In the genomic region with DNA sequence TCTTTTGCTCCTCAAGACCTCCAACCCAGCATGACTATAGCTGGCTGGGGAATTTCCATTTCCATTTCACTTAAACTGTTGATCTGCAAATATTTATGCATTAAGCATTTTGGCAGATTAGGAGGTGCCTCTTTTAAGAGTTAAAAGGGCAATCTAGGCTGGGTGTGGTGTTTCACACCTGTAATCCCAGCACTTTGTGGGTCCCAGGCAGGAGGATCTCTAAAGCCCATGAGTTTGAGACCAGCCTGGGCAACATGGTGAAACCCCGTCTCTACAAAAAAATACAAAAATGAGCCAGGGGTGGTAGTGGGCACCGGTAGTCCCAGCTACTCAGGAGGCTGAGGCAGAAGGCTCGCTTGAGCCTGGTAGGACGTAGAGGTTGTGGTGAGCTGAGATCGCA, we compare ENCODE assay signal across 17 cellular contexts. TPM values are rescaled to one million over a fixed set of nuclear protein-coding genes. Genes with fewer than 3 reads are reported as not detected.
A peak's percentile ranks its signal among the peaks of the same experiment; 100 is the strongest.
DNase-seq lines count a peak whose midpoint lies in the region; ATAC-seq and TF ChIP-seq lines count a peak whose summit lies in the region.
"Had no signal": no experiment of that assay in that cellular context is flagged by ENCODE, and none has a peak within 500 bp of the region (broad histone marks: within the 10 kb centered on the region; RNA-seq: fewer than 3 reads in every experiment).

No MANE protein-coding gene starts in this region.

- ATAC-seq in lower lobe of right lung, result no peak
- ATAC-seq: CD8-positive, alpha-beta T cell had no signal

- peaks cover 13% of the 10 kb centered on the region for H3K36me3 Mint-ChIP-seq in activated CD4-positive, alpha-beta T cell treated with anti-CD3 and anti-CD28 coated beads, Interleukin-2, amount 10 ng/mL, durations not matched to agents 7 days and 5 days (ENCODE audit: low read depth)
- H3K36me3 Mint-ChIP-seq in endodermal cell (ENCODE audit: low read depth) (peaks cover 23% of the 10 kb centered on the region), type B pancreatic cell (peaks cover 16% of the 10 kb centered on the region)

- no peak overlapping the region for H3K4me3 Mint-ChIP-seq in activated CD4-positive, alpha-beta T cell treated with anti-CD3 and anti-CD28 coated beads, Interleukin-2, amount 10 ng/mL, durations not matched to agents 7 days and 5 days
- H3K4me3 Mint-ChIP-seq in endodermal cell, result no peak overlapping the region
- no peak overlapping the region for H3K4me3 Mint-ChIP-seq in type B pancreatic cell
- H3K4me3 Mint-ChIP-seq: CD8-positive, alpha-beta T cell had no signal

- no peak overlapping the region for H3K9ac ChIP-seq in endodermal cell (ENCODE audit: extremely low read depth, low read length, poor library complexity, severe bottlenecking)
- H3K9ac ChIP-seq: BLaER1 treated with 17β-estradiol and CSF1 and Interleukin-3, amounts not matched to agents 10 nM and 100 nM had no signal

- 89 to 99% methylated on average over 4 to 5 of the region's 5 CpGs for WGBS in endodermal cell (ENCODE audit: insufficient coverage in 1 of 2, insufficient read length in 1 of 2), 2 experiments
- 95 to 98% methylated on average over 5 of the region's 5 CpGs for WGBS in tibial nerve, 2 donors

- CTCF ChIA-PET in activated CD4-positive, alpha-beta T cell treated with anti-CD3 and anti-CD28 coated beads, Interleukin-2, amount 10 ng/mL, durations not matched to agents 7 days and 5 days (lab: Charles Lee), result interaction anchor here (0.8 to 6.1 kb wide), 3 partner anchors 8 to 15 kb away, joined by 3 to 43 read pairs (median 8); partner anchors contain the start of gene ANKFY1

- H3K27me3 Mint-ChIP-seq in activated CD4-positive, alpha-beta T cell treated with anti-CD3 and anti-CD28 coated beads, Interleukin-2, amount 10 ng/mL, durations not matched to agents 7 days and 5 days, result no peaks in the 10 kb centered on the region
- no peaks in the 10 kb centered on the region for H3K27me3 Mint-ChIP-seq in endodermal cell (ENCODE audit: insufficient read depth)
- no peaks in the 10 kb centered on the region for H3K27me3 Mint-ChIP-seq in type B pancreatic cell

- POLR2A ChIA-PET in activated CD4-positive, alpha-beta T cell treated with anti-CD3 and anti-CD28 coated beads, Interleukin-2, amount 10 ng/mL, durations not matched to agents 7 days and 5 days (lab: Charles Lee), result no interaction called here

- no peak for DNase-seq in activated CD4-positive, alpha-beta T cell treated with anti-CD3 and anti-CD28 coated beads, Interleukin-2, amount 10 ng/mL, durations not matched to agents 7 days and 5 days
- no peak for DNase-seq in activated CD4-positive, alpha-beta T cell treated with anti-CD3 and anti-CD28 coated beads for 1 hour
- DNase-seq in endodermal cell (peak; percentile 19), lower lobe of right lung (no peak), type B pancreatic cell (ENCODE audit: extremely low spot score, unreplicated experiment) (no peak), tibial nerve (ENCODE audit: low spot score in 2 of 2) (no peak)
- DNase-seq in NK-92 treated with Interleukin-12 subunit alpha and Interleukin-12 subunit beta, amount 100 ng/mL, for 24 hours (lab: John Stamatoyannopoulos, UW), result no peak
- DNase-seq in effector CD4-positive, alpha-beta T cell, result no peak
- DNase-seq: 8988T; CD8-positive, alpha-beta T cell; KG1; NCI-H1105 treated with DMSO at 0.1 percent for 48 hours; NCI-H2029 treated with DMSO at 0.1 percent for 48 hours; NCI-H524 treated with DMSO at 0.1 percent for 48 hours; NCI-H82; SJCRH30 had no signal

- H3K4me1 ChIP-seq in endodermal cell (ENCODE audit: control insufficient read depth, insufficient read depth, low read length) (peaks cover 5% of the 10 kb centered on the region), lower lobe of right lung (peaks cover 39% of the 10 kb centered on the region), tibial nerve (peaks cover 0 to 29% (median 3%) of the 10 kb centered on the region in 4 donors)
- H3K4me1 ChIP-seq: SJCRH30 had no signal

- no peak overlapping the region for H3K4me3 ChIP-seq in endodermal cell (ENCODE audit: low read length)
- no peak overlapping the region for H3K4me3 ChIP-seq in lower lobe of right lung
- no peak overlapping the region for H3K4me3 ChIP-seq in tibial nerve
- H3K4me3 ChIP-seq: BLaER1 treated with 17β-estradiol and CSF1 and Interleukin-3, amounts not matched to agents 10 nM and 100 nM; SJCRH30 had no signal

- TF ChIP-seq CTCF in endodermal cell (conservative IDR thresholded peaks at IDR 0.05) (no peak), lower lobe of right lung (IDR thresholded peaks at IDR 0.05) (no peak), type B pancreatic cell (conservative IDR thresholded peaks at IDR 0.05) (no peak), tibial nerve (IDR thresholded peaks at IDR 0.05) (no peak)

- H3K27me3 ChIP-seq in endodermal cell (ENCODE audit: control insufficient read depth, insufficient read depth, low read length, poor library complexity, severe bottlenecking), result no peaks in the 10 kb centered on the region
- no peaks in the 10 kb centered on the region for H3K27me3 ChIP-seq in lower lobe of right lung (ENCODE audit: low read depth)
- no peaks in the 10 kb centered on the region for H3K27me3 ChIP-seq in tibial nerve
- H3K27me3 ChIP-seq: BLaER1 treated with 17β-estradiol and CSF1 and Interleukin-3, amounts not matched to agents 10 nM and 100 nM; SJCRH30 had no signal

- H3K9me3 Mint-ChIP-seq in activated CD4-positive, alpha-beta T cell treated with anti-CD3 and anti-CD28 coated beads, Interleukin-2, amount 10 ng/mL, durations not matched to agents 7 days and 5 days, result no peaks in the 10 kb centered on the region
- H3K9me3 Mint-ChIP-seq in endodermal cell (no peaks in the 10 kb centered on the region), type B pancreatic cell (no peaks in the 10 kb centered on the region)
- H3K9me3 Mint-ChIP-seq: CD8-positive, alpha-beta T cell had no signal

- H3K4me1 Mint-ChIP-seq in activated CD4-positive, alpha-beta T cell treated with anti-CD3 and anti-CD28 coated beads, Interleukin-2, amount 10 ng/mL, durations not matched to agents 7 days and 5 days, result peaks cover 37% of the 10 kb centered on the region
- peaks cover 21% of the 10 kb centered on the region for H3K4me1 Mint-ChIP-seq in endodermal cell
- H3K4me1 Mint-ChIP-seq in type B pancreatic cell (ENCODE audit: unreplicated experiment), result peaks cover 33% of the 10 kb centered on the region

- TF ChIP-seq EP300 in tibial nerve (IDR thresholded peaks at IDR 0.05), result no peak

- peak overlapping the region; percentile 7 for H3K27ac Mint-ChIP-seq in activated CD4-positive, alpha-beta T cell treated with anti-CD3 and anti-CD28 coated beads, Interleukin-2, amount 10 ng/mL, durations not matched to agents 7 days and 5 days
- H3K27ac Mint-ChIP-seq in endodermal cell, result no peak overlapping the region
- peak overlapping the region; percentile 100 for H3K27ac Mint-ChIP-seq in type B pancreatic cell
- H3K27ac Mint-ChIP-seq: CD8-positive, alpha-beta T cell had no signal

- TF ChIP-seq POLR2A in tibial nerve (IDR thresholded peaks at IDR 0.05), result no peak

- peaks cover 38% of the 10 kb centered on the region for H3K36me3 ChIP-seq in endodermal cell (ENCODE audit: control insufficient read depth, insufficient read depth, low read length)
- H3K36me3 ChIP-seq in lower lobe of right lung, result peaks cover 10% of the 10 kb centered on the region
- peaks cover 0 to 11% (median 5%) of the 10 kb centered on the region in 3 donors for H3K36me3 ChIP-seq in tibial nerve
- H3K36me3 ChIP-seq: SJCRH30 had no signal

- H3K27ac ChIP-seq in endodermal cell (ENCODE audit: low read depth, low read length) (no peak overlapping the region), lower lobe of right lung (peak overlapping the region; percentile 40), tibial nerve (no peak overlapping the region)
- H3K27ac ChIP-seq: BLaER1 treated with 17β-estradiol and CSF1 and Interleukin-3, amounts not matched to agents 10 nM and 100 nM; SJCRH30 had no signal

- H3K9me3 ChIP-seq in endodermal cell (ENCODE audit: control insufficient read depth, low read length) (no peaks in the 10 kb centered on the region), lower lobe of right lung (no peaks in the 10 kb centered on the region), tibial nerve (no peaks in the 10 kb centered on the region)
- H3K9me3 ChIP-seq: BLaER1 treated with 17β-estradiol and CSF1 and Interleukin-3, amounts not matched to agents 10 nM and 100 nM; SJCRH30 had no signal

- intact Hi-C loops in lower lobe of right lung (cut with DNase I), result no loop called here

RNA-seq across cellular contexts. Expression of gene ANKFY1, which starts 17.1 kb away (rescaled TPM):
- total RNA-seq in activated CD4-positive, alpha-beta T cell treated with anti-CD3 and anti-CD28 coated beads, Interleukin-2, amount 10 ng/mL, durations not matched to agents 7 days and 5 days, result 10 to 100 TPM; 79.1 to 87.5 TPM
- total RNA-seq in endodermal cell, result 10 to 100 TPM; 48.0 to 62.4 TPM
- 42.5 TPM for polyA plus RNA-seq in endodermal cell (2013, experiment 1 of 2)
- polyA plus RNA-seq in endodermal cell (2013, experiment 2 of 2), result 40.5 TPM
- total RNA-seq in lower lobe of right lung, result 70.3 TPM
- total RNA-seq in type B pancreatic cell (ENCODE audit: low replicate concordance), result 64.3 and 72.6 TPM in 2 replicates
- total RNA-seq in tibial nerve, result 10 to 100 TPM; 43.3 to 49.8 (median 46.7) TPM
